8 cellular contexts compared by ENCODE assay signal in genomic region chr1:206579747-206580437, GRCh38. TPM values are rescaled to one million over a fixed set of nuclear protein-coding genes. Genes with fewer than 3 reads are reported as not detected.
DNase-seq lines count a peak whose midpoint lies in the region; ATAC-seq and TF ChIP-seq lines count a peak whose summit lies in the region.

No MANE protein-coding gene starts in this region.

- DNase-seq in activated naive CD4-positive, alpha-beta T cell treated with Interleukin-2 at 50 U/mL for 16 hours = peak; percentile 89
- DNase-seq in left colon = peak; percentile 71 to 82
- peak; percentile 61 to 77 for DNase-seq in stimulated activated CD8-positive, alpha-beta memory T cell treated with anti-CD3 and anti-CD28 coated beads, Interleukin-4, amount 100 ng/mL, for 1 hour (ENCODE audit: low read depth in 2 of 2, low spot score in 1 of 2)
- DNase-seq in NCI-H2227 (lab: John Stamatoyannopoulos, UW; ENCODE audit: unreplicated experiment) = no peak
- no peak for DNase-seq in cerebellar cortex (ENCODE audit: low spot score)

- intact Hi-C loops in left colon (cut with DNase I, micrococcal nuclease) = loop anchor here (5.0 to 10.0 kb wide), 3 partner anchors 33 to 95 kb away; no protein-coding TSS in a partner anchor

- TF ChIP-seq POLR2A in Raji (IDR thresholded peaks at IDR 0.05; ENCODE audit: insufficient read depth, low read depth, low read length) = 0 out of 2 replicates have a peak, but pooled peaks have one; percentile 28

- ATAC-seq in GM18502 (IDR thresholded peaks at IDR 0.05; ENCODE audit: poor library complexity, unreplicated experiment) (peak; percentile 79), HG02852 (IDR thresholded peaks at IDR 0.05; ENCODE audit: unreplicated experiment) (peak; percentile 88), left colon (peak; percentile 46)

RNA-seq across cellular contexts. Expression of gene EIF2D, which starts 32.4 kb away (rescaled TPM):
- total RNA-seq in left colon = 10 to 100 TPM; 35.5 to 38.4 TPM

RNA-seq across cellular contexts. Expression of gene DYRK3, which starts 55.4 kb away (rescaled TPM):
- total RNA-seq in left colon = 1 to 10 TPM in 1 of 2 donors, under 1 TPM in 1; 0.58 to 1.2 TPM

Comparison
In these comparisons a context has a peak if more than half of its experiments do, and no peak if none do; other contexts are left out.
1. DNase-seq: peak in activated naive CD4-positive, alpha-beta T cell treated with Interleukin-2 at 50 U/mL for 16 hours (single experiment), left colon (2 of 2) and stimulated activated CD8-positive, alpha-beta memory T cell treated with anti-CD3 and anti-CD28 coated beads, Interleukin-4, amount 100 ng/mL, for 1 hour (2 of 2); none in NCI-H2227 (single experiment) and cerebellar cortex (single experiment).
2. Peak in every context shown above with its lines, with median percentiles within 50 percentile points of each other: ATAC-seq.